ENCODE assay signal across 39 cellular contexts in the genomic region with DNA sequence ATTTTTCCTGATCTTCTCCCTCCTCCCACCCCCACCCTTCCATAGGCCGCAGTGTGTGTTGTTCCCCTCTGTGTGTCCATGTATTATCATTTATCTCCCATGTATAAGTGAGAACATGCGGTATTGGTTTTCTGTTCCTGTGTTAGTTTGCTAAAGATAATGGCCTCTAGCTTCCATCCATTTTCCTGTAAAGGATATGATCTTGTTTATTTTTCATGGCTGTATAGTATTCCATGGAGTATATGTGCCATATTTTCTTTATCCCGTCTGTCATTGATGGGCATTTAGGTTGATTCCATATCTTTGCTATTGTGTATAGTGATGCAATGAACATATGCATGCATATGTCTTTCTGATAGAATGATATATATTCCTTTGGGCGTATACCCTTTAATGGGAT.
"Had no signal": no experiment of that assay in that cellular context is flagged by ENCODE, and none has a peak within 500 bp of the region (broad histone marks: within the 10 kb centered on the region; RNA-seq: fewer than 3 reads in every experiment).

No MANE protein-coding gene starts in this region.

- H3K27me3 ChIP-seq: adrenal gland, ascending aorta, body of pancreas, brain microvascular endothelial cell, breast epithelium, cardiac muscle cell had no signal

- DNase-seq: activated effector memory CD4-positive, alpha-beta T cell treated with anti-CD3 and anti-CD28 coated beads, Interleukin-2, amount 50 U/mL, for 16 hours; activated effector memory CD4-positive, alpha-beta T cell treated with Interleukin-2 at 50 U/mL for 16 hours; activated gamma-delta T cell; activated gamma-delta T cell treated with Interleukin-2 at 50 U/mL for 16 hours; activated naive CD4-positive, alpha-beta T cell; activated naive CD4-positive, alpha-beta T cell treated with anti-CD3 and anti-CD28 coated beads for 36 hours; activated naive CD4-positive, alpha-beta T cell treated with anti-CD3 and anti-CD28 coated beads, Interleukin-2, amount 10 ng/mL, durations not matched to agents 7 days and 5 days; activated naive CD4-positive, alpha-beta T cell treated with anti-CD3 and anti-CD28 coated beads, Interleukin-2, amount 50 U/mL, for 16 hours; activated naive CD4-positive, alpha-beta T cell treated with Interleukin-2 at 50 U/mL for 16 hours; activated naive CD8-positive, alpha-beta T cell treated with anti-CD3 and anti-CD28 coated beads for 36 hours; activated naive CD8-positive, alpha-beta T cell treated with anti-CD3 and anti-CD28 coated beads, Interleukin-2, amount 10 ng/mL, durations not matched to agents 7 days and 5 days; activated naive CD8-positive, alpha-beta T cell treated with anti-CD3 and anti-CD28 coated beads, Interleukin-2, amount 50 U/mL, for 24 hours; activated T-cell treated with anti-CD3 and anti-CD28 coated beads, Interleukin-2, amount 50 U/mL, for 4 hours; activated T-cell treated with anti-CD3 and anti-CD28 coated beads, Interleukin-2, amount 50 U/mL, for 48 hours; activated T-cell treated with anti-CD3 and anti-CD28 coated beads, Interleukin-2, amount 50 U/mL, for 72 hours; adrenal gland; amniotic stem cell; amygdala; anterior cingulate cortex; aorta; body of pancreas; brain microvascular endothelial cell; caudate nucleus; central memory CD4-positive, alpha-beta T cell; cerebellar nuclear complex had no signal

- H3K27ac Mint-ChIP-seq: activated naive CD4-positive, alpha-beta T cell treated with anti-CD3 and anti-CD28 coated beads for 36 hours; activated naive CD4-positive, alpha-beta T cell treated with anti-CD3 and anti-CD28 coated beads, Interleukin-2, amount 10 ng/mL, durations not matched to agents 7 days and 5 days; activated naive CD4-positive, alpha-beta T cell treated with anti-CD3 and anti-CD28 coated beads, Interleukin-2, amount 50 U/mL, for 24 hours; activated naive CD4-positive, alpha-beta T cell treated with anti-CD3 and anti-CD28 coated beads, Interleukin-2, amount 50 U/mL, for 72 hours; activated naive CD8-positive, alpha-beta T cell; activated naive CD8-positive, alpha-beta T cell treated with anti-CD3 and anti-CD28 coated beads for 36 hours; activated naive CD8-positive, alpha-beta T cell treated with anti-CD3 and anti-CD28 coated beads, Interleukin-2, amount 10 ng/mL, durations not matched to agents 7 days and 5 days; activated naive CD8-positive, alpha-beta T cell treated with anti-CD3 and anti-CD28 coated beads, Interleukin-2, amount 50 U/mL, for 24 hours; activated T-cell treated with anti-CD3 and anti-CD28 coated beads, Interleukin-2, amount 50 U/mL, for 72 hours; activated T-helper 1 cell treated with anti-CD3 and anti-CD28 coated beads, Interleukin-12 subunit alpha, Interleukin-12 subunit beta, Interleukin-2, Interleukin-4 antibody, amounts not matched to agents 30 ng/mL and 10 ng/mL and 1 ng/mL, durations not matched to agents 14 hours and 24 hours and 36 hours; activated T-helper 17 cell treated with anti-CD3 and anti-CD28 coated beads, Interleukin-2, amount 50 U/mL, for 72 hours; activated T-helper 2 cell treated with anti-CD3 and anti-CD28 coated beads, Interferon-gamma antibody, Interleukin-2, Interleukin-4, amounts not matched to agents 10 μg/mL and 5 μg/mL and 100 μg/mL, durations not matched to agents 14 hours and 24 hours and 36 hours; brain had no signal

- H3K9me3 ChIP-seq: adrenal gland, body of pancreas, breast epithelium had no signal

- H3K27ac ChIP-seq: adrenal gland, ascending aorta, body of pancreas, brain microvascular endothelial cell, breast epithelium, cardiac muscle cell had no signal

- H3K4me3 ChIP-seq: adrenal gland, ascending aorta, body of pancreas, breast epithelium, cardiac muscle cell had no signal

- H3K4me3 Mint-ChIP-seq: activated naive CD4-positive, alpha-beta T cell treated with anti-CD3 and anti-CD28 coated beads for 36 hours; activated naive CD4-positive, alpha-beta T cell treated with anti-CD3 and anti-CD28 coated beads, Interleukin-2, amount 10 ng/mL, durations not matched to agents 7 days and 5 days; activated naive CD4-positive, alpha-beta T cell treated with anti-CD3 and anti-CD28 coated beads, Interleukin-2, amount 50 U/mL, for 24 hours; activated naive CD8-positive, alpha-beta T cell; activated naive CD8-positive, alpha-beta T cell treated with anti-CD3 and anti-CD28 coated beads for 36 hours; activated naive CD8-positive, alpha-beta T cell treated with anti-CD3 and anti-CD28 coated beads, Interleukin-2, amount 10 ng/mL, durations not matched to agents 7 days and 5 days; activated naive CD8-positive, alpha-beta T cell treated with anti-CD3 and anti-CD28 coated beads, Interleukin-2, amount 50 U/mL, for 24 hours; activated T-cell treated with anti-CD3 and anti-CD28 coated beads, Interleukin-2, amount 50 U/mL, for 4 hours; activated T-cell treated with anti-CD3 and anti-CD28 coated beads, Interleukin-2, amount 50 U/mL, for 72 hours; activated T-helper 1 cell treated with anti-CD3 and anti-CD28 coated beads, Interleukin-12 subunit alpha, Interleukin-12 subunit beta, Interleukin-2, Interleukin-4 antibody, amounts not matched to agents 30 ng/mL and 10 ng/mL and 1 ng/mL, durations not matched to agents 14 hours and 24 hours and 36 hours; activated T-helper 17 cell treated with anti-CD3 and anti-CD28 coated beads, Interleukin-2, amount 50 U/mL, for 72 hours; brain; central memory CD8-positive, alpha-beta T cell had no signal

- H3K36me3 ChIP-seq: adrenal gland, ascending aorta, brain microvascular endothelial cell, breast epithelium, cardiac muscle cell had no signal

- H3K4me1 Mint-ChIP-seq: activated naive CD4-positive, alpha-beta T cell treated with anti-CD3 and anti-CD28 coated beads, Interleukin-2, amount 10 ng/mL, durations not matched to agents 7 days and 5 days; activated naive CD4-positive, alpha-beta T cell treated with anti-CD3 and anti-CD28 coated beads, Interleukin-2, amount 50 U/mL, for 24 hours; activated naive CD8-positive, alpha-beta T cell treated with anti-CD3 and anti-CD28 coated beads for 36 hours; activated naive CD8-positive, alpha-beta T cell treated with anti-CD3 and anti-CD28 coated beads, Interleukin-2, amount 10 ng/mL, durations not matched to agents 7 days and 5 days; activated naive CD8-positive, alpha-beta T cell treated with anti-CD3 and anti-CD28 coated beads, Interleukin-2, amount 50 U/mL, for 24 hours; activated T-helper 17 cell treated with anti-CD3 and anti-CD28 coated beads, Interleukin-2, amount 50 U/mL, for 72 hours; brain; central memory CD8-positive, alpha-beta T cell had no signal

- H3K36me3 Mint-ChIP-seq: activated naive CD4-positive, alpha-beta T cell treated with anti-CD3 and anti-CD28 coated beads, Interleukin-2, amount 10 ng/mL, durations not matched to agents 7 days and 5 days; activated naive CD4-positive, alpha-beta T cell treated with anti-CD3 and anti-CD28 coated beads, Interleukin-2, amount 50 U/mL, for 24 hours; activated naive CD4-positive, alpha-beta T cell treated with anti-CD3 and anti-CD28 coated beads, Interleukin-2, amount 50 U/mL, for 72 hours; activated naive CD8-positive, alpha-beta T cell; activated naive CD8-positive, alpha-beta T cell treated with anti-CD3 and anti-CD28 coated beads for 36 hours; activated naive CD8-positive, alpha-beta T cell treated with anti-CD3 and anti-CD28 coated beads, Interleukin-2, amount 10 ng/mL, durations not matched to agents 7 days and 5 days had no signal

- H3K4me1 ChIP-seq: adrenal gland, ascending aorta, body of pancreas, breast epithelium had no signal

- ATAC-seq: activated naive CD4-positive, alpha-beta T cell treated with anti-CD3 and anti-CD28 coated beads, Interleukin-2, amount 50 U/mL, for 72 hours; activated naive CD8-positive, alpha-beta T cell treated with anti-CD3 and anti-CD28 coated beads, Interleukin-2, amount 50 U/mL, for 24 hours; activated T-cell treated with anti-CD3 and anti-CD28 coated beads, Interleukin-2, amount 50 U/mL, for 4 hours; activated T-cell treated with anti-CD3 and anti-CD28 coated beads, Interleukin-2, amount 50 U/mL, for 72 hours; activated T-helper 17 cell treated with anti-CD3 and anti-CD28 coated beads, Interleukin-2, amount 50 U/mL, for 72 hours; body of pancreas had no signal

- FAIRE-seq: astrocyte, bronchial epithelial cell, colon had no signal

- H3K27me3 Mint-ChIP-seq: activated naive CD4-positive, alpha-beta T cell treated with anti-CD3 and anti-CD28 coated beads, Interleukin-2, amount 10 ng/mL, durations not matched to agents 7 days and 5 days; activated naive CD4-positive, alpha-beta T cell treated with anti-CD3 and anti-CD28 coated beads, Interleukin-2, amount 50 U/mL, for 24 hours; activated naive CD8-positive, alpha-beta T cell; activated naive CD8-positive, alpha-beta T cell treated with anti-CD3 and anti-CD28 coated beads for 36 hours; activated naive CD8-positive, alpha-beta T cell treated with anti-CD3 and anti-CD28 coated beads, Interleukin-2, amount 10 ng/mL, durations not matched to agents 7 days and 5 days; activated naive CD8-positive, alpha-beta T cell treated with anti-CD3 and anti-CD28 coated beads, Interleukin-2, amount 50 U/mL, for 24 hours; activated T-helper 17 cell treated with anti-CD3 and anti-CD28 coated beads, Interleukin-2, amount 50 U/mL, for 72 hours; brain; central memory CD8-positive, alpha-beta T cell had no signal

- H3K9me3 Mint-ChIP-seq: activated naive CD8-positive, alpha-beta T cell treated with anti-CD3 and anti-CD28 coated beads, Interleukin-2, amount 10 ng/mL, durations not matched to agents 7 days and 5 days had no signal
